ENCODE assay signal across 8 cellular contexts in genomic region chr2:233700028-233700635, GRCh38. TPM values are rescaled to one million over a fixed set of nuclear protein-coding genes. Genes with fewer than 3 reads are reported as not detected.
DNase-seq lines count a peak whose midpoint lies in the region; ATAC-seq and TF ChIP-seq lines count a peak whose summit lies in the region.
"Had no signal": no experiment of that assay in that cellular context is flagged by ENCODE, and none has a peak within 500 bp of the region (broad histone marks: within the 10 kb centered on the region; RNA-seq: fewer than 3 reads in every experiment).

No MANE protein-coding gene starts in this region.

- no peaks in the 10 kb centered on the region for H3K27me3 ChIP-seq in upper lobe of right lung
- H3K27me3 ChIP-seq: SJCRH30 had no signal

- peaks cover 3% of the 10 kb centered on the region for H3K4me1 ChIP-seq in upper lobe of right lung
- H3K4me1 ChIP-seq: SJCRH30 had no signal

- no peak overlapping the region for H3K27ac ChIP-seq in upper lobe of right lung
- H3K27ac ChIP-seq: SJCRH30 had no signal

- no peak for TF ChIP-seq CTCF in fibroblast of the aortic adventitia (IDR thresholded peaks at IDR 0.05; ENCODE audit: insufficient read depth, low read length)
- TF ChIP-seq CTCF in upper lobe of right lung (IDR thresholded peaks at IDR 0.05): no peak

- H3K4me3 ChIP-seq in fibroblast of the aortic adventitia (ENCODE audit: low read depth, low read length) (no peak overlapping the region), upper lobe of right lung (no peak overlapping the region)
- H3K4me3 ChIP-seq: SJCRH30 had no signal

- ATAC-seq in upper lobe of right lung (peak; percentile 35), GM21381 (IDR thresholded peaks at IDR 0.05; ENCODE audit: unreplicated experiment) (no peak)

- intact Hi-C loops in upper lobe of right lung (cut with DNase I): no loop called here

- no peaks in the 10 kb centered on the region for H3K36me3 ChIP-seq in upper lobe of right lung
- H3K36me3 ChIP-seq: SJCRH30 had no signal

- peak; percentile 18 for DNase-seq in NCI-H1436 (lab: John Stamatoyannopoulos, UW)
- DNase-seq in NCI-H1436 treated with DMSO at 0.1 percent for 48 hours (lab: John Stamatoyannopoulos, UW): no peak
- peak; percentile 99 for DNase-seq in fibroblast of the aortic adventitia (ENCODE audit: low read depth)
- no peak for DNase-seq in upper lobe of right lung
- no peak for DNase-seq in middle frontal gyrus (ENCODE audit: extremely low spot score, low spot score)
- DNase-seq: left cardiac atrium, SJCRH30 had no signal

- no peaks in the 10 kb centered on the region for H3K9me3 ChIP-seq in upper lobe of right lung
- H3K9me3 ChIP-seq: SJCRH30 had no signal

RNA-seq across cellular contexts. Expression of gene UGT1A6, which starts 7.4 kb away (rescaled TPM):
- total RNA-seq in fibroblast of the aortic adventitia (ENCODE audit: low replicate concordance) (0.09 TPM in 1 of 2 replicates, not detected in the other), upper lobe of right lung (3.2 TPM)
- total RNA-seq: left cardiac atrium, SJCRH30 had no signal

RNA-seq across cellular contexts. Expression of gene UGT1A5, which starts 12.6 kb away (rescaled TPM):
- total RNA-seq in fibroblast of the aortic adventitia (ENCODE audit: low replicate concordance) (not detected in 2 replicates), upper lobe of right lung (not detected)
- total RNA-seq: left cardiac atrium, SJCRH30 had no signal

RNA-seq across cellular contexts. Expression of gene UGT1A4, which starts 18.4 kb away (rescaled TPM):
- not detected in 2 replicates for total RNA-seq in fibroblast of the aortic adventitia (ENCODE audit: low replicate concordance)
- total RNA-seq in upper lobe of right lung: not detected
- total RNA-seq: left cardiac atrium, SJCRH30 had no signal

RNA-seq across cellular contexts. Expression of gene UGT1A7, which starts 18.4 kb away (rescaled TPM):
- total RNA-seq in fibroblast of the aortic adventitia (ENCODE audit: low replicate concordance): not detected in 2 replicates
- not detected for total RNA-seq in upper lobe of right lung
- total RNA-seq: left cardiac atrium, SJCRH30 had no signal

RNA-seq across cellular contexts. Expression of gene UGT1A9, which starts 28.4 kb away (rescaled TPM):
- total RNA-seq in fibroblast of the aortic adventitia (ENCODE audit: low replicate concordance): not detected in 2 replicates
- not detected for total RNA-seq in upper lobe of right lung
- total RNA-seq: SJCRH30 had no signal

Comparison
In these comparisons a context has a peak if more than half of its experiments do, and no peak if none do; other contexts are left out.
1. DNase-seq: peak in NCI-H1436 (single experiment) and fibroblast of the aortic adventitia (single experiment); none in NCI-H1436 treated with DMSO at 0.1 percent for 48 hours (single experiment), upper lobe of right lung (single experiment) and middle frontal gyrus (single experiment).